ENCODE assay signal across 8 cellular contexts in genomic region chr1:156499703-156500577, GRCh38. TPM values are rescaled to one million over a fixed set of nuclear protein-coding genes. Genes with fewer than 3 reads are reported as not detected.
DNase-seq lines count a peak whose midpoint lies in the region; ATAC-seq and TF ChIP-seq lines count a peak whose summit lies in the region.

No MANE protein-coding gene starts in this region.

- H3K23ac ChIP-seq in trophoblast cell (ENCODE audit: low read length), result no peak overlapping the region

- H3K9ac ChIP-seq in SK-N-SH (peak overlapping the region; percentile 99), trophoblast cell (ENCODE audit: low read length) (peak overlapping the region; percentile 78)

- peak overlapping the region; percentile 75 for H3K27ac Mint-ChIP-seq in activated naive CD4-positive, alpha-beta T cell treated with anti-CD3 and anti-CD28 coated beads, Interleukin-2, amount 50 U/mL, for 24 hours

- H2AFZ ChIP-seq in SK-N-SH (ENCODE audit: low read depth) (no peak overlapping the region), trophoblast cell (ENCODE audit: insufficient read depth, low read length, poor library complexity) (peak overlapping the region; percentile 46)

- peak overlapping the region; percentile 90 for H2BK5ac ChIP-seq in trophoblast cell (ENCODE audit: low read depth, low read length, poor library complexity)

- ATAC-seq in SK-N-SH treated with all-trans-retinoic acid at 6 μM for 48 hours (no peak), Right ventricle myocardium superior (ENCODE audit: poor library complexity) (peak; percentile 8)

- H3K9me3 ChIP-seq in SK-N-SH (no peaks in the 10 kb centered on the region), trophoblast cell (ENCODE audit: insufficient read depth, low read depth, low read length) (no peaks in the 10 kb centered on the region)

- peaks cover 28% of the 10 kb centered on the region for H3K79me1 ChIP-seq in trophoblast cell (ENCODE audit: low read length)

- peak overlapping the region; percentile 73 for H3K18ac ChIP-seq in trophoblast cell (ENCODE audit: low read length)

- peak overlapping the region; percentile 91 for H4K91ac ChIP-seq in trophoblast cell (ENCODE audit: low read depth, low read length)

- peak overlapping the region; percentile 12 for H2BK12ac ChIP-seq in trophoblast cell (ENCODE audit: low read length)

- peaks cover 64% of the 10 kb centered on the region for H3K79me2 ChIP-seq in SK-N-SH (ENCODE audit: insufficient read depth)
- H3K79me2 ChIP-seq in trophoblast cell (ENCODE audit: control insufficient read depth, insufficient read depth, low read length, poor library complexity), result peaks cover 12% of the 10 kb centered on the region

- POLR2A ChIA-PET in SK-N-SH (lab: Yijun Ruan, JAX), result interaction anchor here (0.8 to 1.6 kb wide), 4 partner anchors 43 to 144 kb away, joined by 3 to 14 read pairs (median 4); no protein-coding TSS in a partner anchor

- H3K27ac ChIP-seq in SK-N-SH (ENCODE audit: low read depth in 2 of 2, low read length in 1 of 2) (peak overlapping the region; percentile 96 to 100), trophoblast cell (ENCODE audit: low read depth, low read length) (peak overlapping the region; percentile 85)

- H3K14ac ChIP-seq in trophoblast cell (ENCODE audit: low read length), result peak overlapping the region; percentile 88

- no peak for TF ChIP-seq RAD21 in SK-N-SH (IDR thresholded peaks at IDR 0.05; ENCODE audit: low read length)

- peaks cover 32% of the 10 kb centered on the region for H3F3A ChIP-seq in SK-N-SH (replicated peaks; ENCODE audit: insufficient read depth)

- H3K27me3 Mint-ChIP-seq in activated naive CD4-positive, alpha-beta T cell treated with anti-CD3 and anti-CD28 coated beads, Interleukin-2, amount 50 U/mL, for 24 hours, result no peaks in the 10 kb centered on the region

- H2BK120ac ChIP-seq in trophoblast cell (ENCODE audit: insufficient read depth, low read length, poor library complexity), result peak overlapping the region; percentile 71

- peak overlapping the region; percentile 87 for H3K4ac ChIP-seq in trophoblast cell (ENCODE audit: low read depth, low read length)

- H3K36me3 ChIP-seq in SK-N-SH (replicated peaks in 1 of 2; ENCODE audit: control insufficient read depth in 1 of 2, insufficient read depth in 2 of 2, low read length in 1 of 2) (peaks cover 0 to 5% of the 10 kb centered on the region in 2 experiments), trophoblast cell (ENCODE audit: control insufficient read depth in 1 of 2, insufficient read depth in 2 of 2, low read length in 2 of 2) (peaks cover under 1 to 2% of the 10 kb centered on the region in 2 experiments)

- no peaks in the 10 kb centered on the region for H3K9me3 Mint-ChIP-seq in activated naive CD4-positive, alpha-beta T cell treated with anti-CD3 and anti-CD28 coated beads, Interleukin-2, amount 50 U/mL, for 24 hours

- CTCF ChIA-PET in SK-N-SH (lab: Yijun Ruan, JAX), result interaction anchor here (0.6 to 7.3 kb wide), 12 partner anchors 10 to 225 kb away, joined by 3 to 47 read pairs (median 5); no protein-coding TSS in a partner anchor

- no peak for TF ChIP-seq CTCF in SK-N-SH (IDR thresholded peaks at IDR 0.05)

- H3K27me3 ChIP-seq in SK-N-SH (ENCODE audit: insufficient read depth), result no peaks in the 10 kb centered on the region
- H3K27me3 ChIP-seq in trophoblast cell (ENCODE audit: insufficient read depth, low read length), result no peaks in the 10 kb centered on the region

- H4K20me1 ChIP-seq in SK-N-SH (ENCODE audit: insufficient read depth), result peaks cover 48% of the 10 kb centered on the region

- no peak for TF ChIP-seq EP300 in SK-N-SH (IDR thresholded peaks at IDR 0.05; ENCODE audit: borderline replicate concordance in 1 of 2, low read depth in 1 of 2, low read length in 1 of 2)

- H3K4me2 ChIP-seq in SK-N-SH, result peak overlapping the region; percentile 95
- peak overlapping the region; percentile 85 for H3K4me2 ChIP-seq in trophoblast cell (ENCODE audit: low read length)

- peaks cover 74% of the 10 kb centered on the region for H3K4me1 Mint-ChIP-seq in activated naive CD4-positive, alpha-beta T cell treated with anti-CD3 and anti-CD28 coated beads, Interleukin-2, amount 50 U/mL, for 24 hours

- peaks cover 2% of the 10 kb centered on the region for H3K36me3 Mint-ChIP-seq in activated naive CD4-positive, alpha-beta T cell treated with anti-CD3 and anti-CD28 coated beads, Interleukin-2, amount 50 U/mL, for 24 hours

- intact Hi-C loops in Right ventricle myocardium superior (cut with DNase I), result loop anchor here (10.0 kb wide), 1 partner anchor 525 kb away; the partner anchor contains the start of gene ARHGEF2

- H4K12ac ChIP-seq in trophoblast cell (ENCODE audit: low read depth, low read length), result no peak overlapping the region

- peak overlapping the region; percentile 78 for H4K8ac ChIP-seq in trophoblast cell (ENCODE audit: low read depth, low read length)

- H3K4me1 ChIP-seq in SK-N-SH (ENCODE audit: control insufficient read depth in 1 of 2, insufficient read depth in 2 of 2, low read depth in 1 of 2, low read length in 1 of 2), result peaks cover 53 to 72% of the 10 kb centered on the region in 2 experiments
- peaks cover 28 to 39% of the 10 kb centered on the region in 2 experiments for H3K4me1 ChIP-seq in trophoblast cell (ENCODE audit: control insufficient read depth in 1 of 2, insufficient read depth in 2 of 2, low read length in 2 of 2)

- DNase-seq in SK-N-SH (peak; percentile 75), NCI-H69 (lab: John Stamatoyannopoulos, UW) (peak; percentile 80), Right ventricle myocardium superior (peak; percentile 73), trophoblast cell (no peak), NCI-H2196 (lab: John Stamatoyannopoulos, UW; ENCODE audit: unreplicated experiment) (no peak), SHP77 treated with DMSO at 0.1 percent for 48 hours (lab: John Stamatoyannopoulos, UW) (no peak)

- H3K4me3 ChIP-seq in SK-N-SH (ENCODE audit: low read depth in 2 of 2, low read length in 1 of 2) (peak overlapping the region; percentile 89 to 97), trophoblast cell (ENCODE audit: low read depth, low read length) (peak overlapping the region; percentile 91)

- peak overlapping the region; percentile 35 for H2AK5ac ChIP-seq in trophoblast cell (ENCODE audit: low read length)

- WGBS in SK-N-SH (ENCODE audit: low lambda C conversion rate), result 1% methylated on average over 28 of the region's 58 CpGs
- no CpG with 5 or more reads among the region's 58 CpGs for WGBS in trophoblast cell (ENCODE audit: extremely low coverage, insufficient coverage, insufficient read length)

- H3K9me2 ChIP-seq in SK-N-SH, result no peaks in the 10 kb centered on the region

- peak overlapping the region; percentile 92 for H3K4me3 Mint-ChIP-seq in activated naive CD4-positive, alpha-beta T cell treated with anti-CD3 and anti-CD28 coated beads, Interleukin-2, amount 50 U/mL, for 24 hours

TF ChIP-seq in SK-N-SH, 30 proteins besides CTCF, POLR2A, EP300 and RAD21 (continues in another document):
- TF ChIP-seq MXI1 (IDR thresholded peaks at IDR 0.05; ENCODE audit: low read depth, low read length) (no peak), ZBTB33 (IDR thresholded peaks at IDR 0.05; ENCODE audit: borderline replicate concordance, low read depth) (no peak)

TF ChIP-seq in SK-N-SH treated with all-trans-retinoic acid at 6 μM for 48 hours, 23 proteins besides CTCF, POLR2A, EP300 and RAD21:
- TF ChIP-seq ESRRG (CRISPR knock-in tag; IDR thresholded peaks at IDR 0.05) (no peak), PPARA (CRISPR knock-in tag; IDR thresholded peaks at IDR 0.05; ENCODE audit: borderline replicate concordance) (no peak), ZFP30 (CRISPR knock-in tag; IDR thresholded peaks at IDR 0.05) (no peak), TOX (CRISPR knock-in tag; IDR thresholded peaks at IDR 0.05; ENCODE audit: borderline replicate concordance) (no peak), PATZ1 (CRISPR knock-in tag; IDR thresholded peaks at IDR 0.05; ENCODE audit: borderline replicate concordance) (no peak)

RNA-seq across cellular contexts. Expression of gene MEF2D, which starts 0.6 kb away (rescaled TPM):
- 14.3 and 16.0 TPM in 2 replicates for polyA plus RNA-seq in SK-N-SH (2012; rRNA removed)
- polyA plus RNA-seq in SK-N-SH (2012; cell fraction: cytosol; rRNA removed), result 10.5 and 12.4 TPM in 2 replicates
- polyA plus RNA-seq in SK-N-SH (2012; cell fraction: nucleus; rRNA removed), result 38.6 and 41.0 TPM in 2 replicates
- 96.6 TPM for total RNA-seq in Right ventricle myocardium superior
- polyA plus RNA-seq in trophoblast cell (2013), result 10.5 and 10.7 TPM in 2 replicates

Comparison
In these comparisons a context has a peak if more than half of its experiments do, and no peak if none do; other contexts are left out.
1. DNase-seq: peak in SK-N-SH (single experiment), NCI-H69 (single experiment) and Right ventricle myocardium superior (single experiment); none in trophoblast cell (0 of 2), NCI-H2196 (single experiment) and SHP77 treated with DMSO at 0.1 percent for 48 hours (single experiment).